Comparison of ENCODE assay signal across 8 cellular contexts in genomic region chr11:2929511-2929879, GRCh38. TPM values are rescaled to one million over a fixed set of nuclear protein-coding genes. Genes with fewer than 3 reads are reported as not detected.
DNase-seq lines count a peak whose midpoint lies in the region; ATAC-seq and TF ChIP-seq lines count a peak whose summit lies in the region.

No MANE protein-coding gene starts in this region.

- no peak overlapping the region for H3K9ac ChIP-seq in iPS-15b (ENCODE audit: low read depth, low read length)

- ATAC-seq in HG03439 (IDR thresholded peaks at IDR 0.05; ENCODE audit: unreplicated experiment), result no peak
- no peak for ATAC-seq in HG03159 (IDR thresholded peaks at IDR 0.05; ENCODE audit: unreplicated experiment)
- ATAC-seq in HG02588 (IDR thresholded peaks at IDR 0.05; ENCODE audit: unreplicated experiment), result no peak

- H3K4me3 ChIP-seq in NB4 (ENCODE audit: low read depth, low read length) (no peak overlapping the region), adrenal gland (peak overlapping the region in 2 of 4 donors; percentile 53 to 63), iPS-15b (ENCODE audit: low read depth, low read length) (peak overlapping the region; percentile 56)

- TF ChIP-seq POLR2A in NB4 (IDR thresholded peaks at IDR 0.05; ENCODE audit: extremely low read depth, insufficient read length) (no peak), adrenal gland (IDR thresholded peaks at IDR 0.05) (no peak)

- H3K27me3 ChIP-seq in adrenal gland, result peaks cover 11% of the 10 kb centered on the region
- peaks cover 23% of the 10 kb centered on the region for H3K27me3 ChIP-seq in iPS-15b (ENCODE audit: control insufficient read depth, insufficient read depth, low read length)

- no peaks in the 10 kb centered on the region for H3K36me3 ChIP-seq in adrenal gland (replicated peaks in 1 of 2)
- H3K36me3 ChIP-seq in iPS-15b (ENCODE audit: control insufficient read depth, insufficient read depth, low read length), result no peaks in the 10 kb centered on the region

- H3K9me3 ChIP-seq in adrenal gland (replicated peaks in 1 of 3), result no peaks in the 10 kb centered on the region
- no peaks in the 10 kb centered on the region for H3K9me3 ChIP-seq in iPS-15b (ENCODE audit: control insufficient read depth, insufficient read depth, low read length)

- intact Hi-C loops in adrenal gland (cut with DNase I), result no loop called here

- peaks cover 16 to 23% of the 10 kb centered on the region in 2 donors for H3K4me1 ChIP-seq in adrenal gland (replicated peaks in 1 of 2)
- H3K4me1 ChIP-seq in iPS-15b (ENCODE audit: control insufficient read depth, insufficient read depth, low read length), result no peaks in the 10 kb centered on the region

- TF ChIP-seq CTCF in NB4 (IDR thresholded peaks at IDR 0.05; ENCODE audit: low read depth, low read length) (no peak), adrenal gland (IDR thresholded peaks at IDR 0.05) (no peak)

- peak overlapping the region in 1 of 5 donors; percentile 57 for H3K27ac ChIP-seq in adrenal gland

- WGBS in adrenal gland, 4 donors, result 0 to 1% (median 0%) methylated on average over 2 to 46 of the region's 46 CpGs; no CpG with 5 or more reads in 1 of the 4 donors

- DNase-seq in COLO829 (ENCODE audit: low spot score), result peak; percentile 58
- peak; percentile 50 for DNase-seq in NB4 (ENCODE audit: low read depth)
- peak in 5 of 7 donors; percentile 49 to 68 (median 60) for DNase-seq in adrenal gland
- peak; percentile 32 for DNase-seq in stimulated activated CD8-positive, alpha-beta memory T cell treated with anti-CD3 and anti-CD28 coated beads, Interleukin-12 subunit alpha, Interleukin-12 subunit beta, amount 100 ng/mL, for 4 hours (ENCODE audit: low read depth)

RNA-seq across cellular contexts. Expression of gene PHLDA2, which starts 0.3 kb away (rescaled TPM):
- total RNA-seq in adrenal gland, result 1 to 10 TPM in 6 of 8 donors, not detected in 2; 1.4 to 8.7 (median 2.3) TPM
- 1 to 10 TPM in 2 of 3 donors, not detected in 1; 1.1 to 8.9 TPM for polyA plus RNA-seq in adrenal gland

RNA-seq across cellular contexts. Expression of gene CDKN1C, which starts 43.9 kb away (rescaled TPM):
- total RNA-seq in adrenal gland, result 100 to 1,000 TPM in 7 of 8 donors, 10 to 100 TPM in 1; 32.8 to 817 (median 464) TPM
- 100 to 1,000 TPM in 2 of 3 donors, 10 to 100 TPM in 1; 17.7 to 229 (median 152) TPM for polyA plus RNA-seq in adrenal gland
